1 cellular context compared by ENCODE assay signal in the genomic region with DNA sequence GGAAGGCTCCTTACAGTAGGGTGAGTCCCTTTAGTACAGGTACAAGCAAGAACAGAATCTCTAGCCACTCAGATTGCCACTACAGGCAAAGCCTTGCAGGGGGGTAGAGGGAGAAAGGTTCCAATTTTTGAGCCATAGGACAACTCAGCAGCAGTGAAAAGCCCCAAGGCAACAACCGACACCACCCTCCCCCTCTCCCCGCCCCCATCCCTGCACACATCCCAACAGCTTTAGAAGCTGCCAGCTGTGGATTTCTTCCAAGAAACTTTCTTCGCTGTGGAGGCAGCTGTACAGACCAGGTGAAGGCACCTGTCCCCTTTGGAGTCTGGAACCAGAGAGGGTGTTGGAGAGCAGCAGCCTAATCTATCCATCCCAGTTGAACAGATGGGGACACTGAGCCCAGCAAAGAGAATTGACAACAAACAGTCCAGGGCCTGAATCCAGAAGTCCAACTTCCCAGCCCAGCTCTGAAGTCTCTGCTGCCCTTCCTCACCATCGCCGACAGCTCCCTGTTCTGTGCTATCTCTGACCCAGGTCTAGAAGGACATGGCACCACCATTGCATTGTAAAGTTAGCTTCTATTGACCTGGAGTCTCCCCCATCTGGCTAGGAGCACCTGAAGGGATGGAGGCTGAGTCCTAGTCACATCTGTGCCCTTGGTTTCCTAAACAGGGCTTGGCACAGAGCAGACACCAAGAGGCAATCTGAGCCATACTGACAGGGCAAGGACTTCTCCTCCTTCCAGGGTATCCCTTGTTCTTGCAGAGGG.
TF ChIP-seq lines count a peak whose summit lies in the region.

No MANE protein-coding gene starts in this region.

TF ChIP-seq in HepG2, 621 proteins besides CTCF, POLR2A, EP300 and RAD21:
- TF ChIP-seq KAT8 (CRISPR knock-in tag; IDR thresholded peaks at IDR 0.05) (no peak), RARA (CRISPR knock-in tag; IDR thresholded peaks at IDR 0.05) (no peak), ZKSCAN5 (CRISPR knock-in tag; IDR thresholded peaks at IDR 0.05) (no peak), EED (CRISPR knock-in tag; IDR thresholded peaks at IDR 0.05) (no peak), ZNF337 (CRISPR knock-in tag; IDR thresholded peaks at IDR 0.05; ENCODE audit: borderline replicate concordance, low read depth) (no peak), KLF6 (CRISPR knock-in tag; IDR thresholded peaks at IDR 0.05) (no peak), PLRG1 (conservative IDR thresholded peaks at IDR 0.05) (no peak), JDP2 (CRISPR knock-in tag; IDR thresholded peaks at IDR 0.05; ENCODE audit: borderline replicate concordance) (no peak), TBX2 (CRISPR knock-in tag; IDR thresholded peaks at IDR 0.05; ENCODE audit: borderline replicate concordance) (no peak)
- TF ChIP-seq, protein P1, sequence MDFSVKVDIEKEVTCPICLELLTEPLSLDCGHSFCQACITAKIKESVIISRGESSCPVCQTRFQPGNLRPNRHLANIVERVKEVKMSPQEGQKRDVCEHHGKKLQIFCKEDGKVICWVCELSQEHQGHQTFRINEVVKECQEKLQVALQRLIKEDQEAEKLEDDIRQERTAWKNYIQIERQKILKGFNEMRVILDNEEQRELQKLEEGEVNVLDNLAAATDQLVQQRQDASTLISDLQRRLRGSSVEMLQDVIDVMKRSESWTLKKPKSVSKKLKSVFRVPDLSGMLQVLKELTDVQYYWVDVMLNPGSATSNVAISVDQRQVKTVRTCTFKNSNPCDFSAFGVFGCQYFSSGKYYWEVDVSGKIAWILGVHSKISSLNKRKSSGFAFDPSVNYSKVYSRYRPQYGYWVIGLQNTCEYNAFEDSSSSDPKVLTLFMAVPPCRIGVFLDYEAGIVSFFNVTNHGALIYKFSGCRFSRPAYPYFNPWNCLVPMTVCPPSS (IDR thresholded peaks at IDR 0.05) = no peak
